16 cellular contexts compared by ENCODE assay signal in genomic region chr21:34602061-34602460, GRCh38.
"Had no signal": no experiment of that assay in that cellular context is flagged by ENCODE, and none has a peak within 500 bp of the region (broad histone marks: within the 10 kb centered on the region; RNA-seq: fewer than 3 reads in every experiment).

No MANE protein-coding gene starts in this region.

- H3K9me3 Mint-ChIP-seq: activated CD4-positive, alpha-beta T cell treated with anti-CD3 and anti-CD28 coated beads, Interleukin-2, amount 10 ng/mL, durations not matched to agents 7 days and 5 days; activated naive CD4-positive, alpha-beta T cell treated with anti-CD3 and anti-CD28 coated beads, Interleukin-2, amount 50 U/mL, for 24 hours; nephron; stimulated activated effector memory CD8-positive, alpha-beta T cell treated with anti-CD3 and anti-CD28 coated beads, Interleukin-12 subunit alpha, Interleukin-12 subunit beta, amount 100 ng/mL, for 72 hours; T-helper 1 cell treated with Interleukin-12 subunit alpha and Interleukin-12 subunit beta and Interleukin-4 antibody, amounts not matched to agents 30 μg/mL and 1 μg/mL, for 36 hours had no signal

- H3K27ac ChIP-seq: left lung, parathyroid adenoma, stomach had no signal

- H3K4me3 ChIP-seq: left lung, smooth muscle cell, stomach had no signal

- H3K27me3 Mint-ChIP-seq: activated CD4-positive, alpha-beta T cell treated with anti-CD3 and anti-CD28 coated beads, Interleukin-2, amount 10 ng/mL, durations not matched to agents 7 days and 5 days; activated naive CD4-positive, alpha-beta T cell treated with anti-CD3 and anti-CD28 coated beads, Interleukin-2, amount 50 U/mL, for 24 hours had no signal

- H3K9me3 ChIP-seq: left lung, stomach had no signal

- H3K27me3 ChIP-seq: left lung, stomach had no signal

- DNase-seq: activated CD4-positive, alpha-beta T cell treated with anti-CD3 and anti-CD28 coated beads, Interleukin-2, amount 10 ng/mL, durations not matched to agents 7 days and 5 days; activated gamma-delta T cell; foreskin melanocyte; glutamatergic neuron; left lung; midbrain; stimulated activated CD4-positive, alpha-beta T cell treated with anti-CD3 and anti-CD28 coated beads, Interleukin-4, amount 100 ng/mL, for 24 hours; stomach had no signal

- ATAC-seq: activated CD4-positive, CD25-positive, alpha-beta regulatory T cell treated with anti-CD3 and anti-CD28 coated beads, Interleukin-2, amount 50 U/mL, for 24 hours; left lung; sciatic nerve; stimulated activated effector memory CD8-positive, alpha-beta T cell treated with anti-CD3 and anti-CD28 coated beads, Interleukin-12 subunit alpha, Interleukin-12 subunit beta, amount 100 ng/mL, for 72 hours had no signal

- H3K36me3 ChIP-seq: left lung, stomach had no signal

- H3K36me3 Mint-ChIP-seq: stimulated activated effector memory CD8-positive, alpha-beta T cell treated with anti-CD3 and anti-CD28 coated beads, Interleukin-12 subunit alpha, Interleukin-12 subunit beta, amount 100 ng/mL, for 72 hours had no signal

- H3K4me1 Mint-ChIP-seq: activated CD4-positive, alpha-beta T cell treated with anti-CD3 and anti-CD28 coated beads, Interleukin-2, amount 10 ng/mL, durations not matched to agents 7 days and 5 days; stimulated activated effector memory CD8-positive, alpha-beta T cell treated with anti-CD3 and anti-CD28 coated beads, Interleukin-12 subunit alpha, Interleukin-12 subunit beta, amount 100 ng/mL, for 72 hours had no signal

- H3K4me1 ChIP-seq: parathyroid adenoma had no signal

- H3K27ac Mint-ChIP-seq: activated CD4-positive, alpha-beta T cell treated with anti-CD3 and anti-CD28 coated beads, Interleukin-2, amount 10 ng/mL, durations not matched to agents 7 days and 5 days; activated naive CD4-positive, alpha-beta T cell treated with anti-CD3 and anti-CD28 coated beads, Interleukin-2, amount 50 U/mL, for 24 hours; nephron; stimulated activated effector memory CD8-positive, alpha-beta T cell treated with anti-CD3 and anti-CD28 coated beads, Interleukin-12 subunit alpha, Interleukin-12 subunit beta, amount 100 ng/mL, for 72 hours; T-helper 1 cell treated with Interleukin-12 subunit alpha and Interleukin-12 subunit beta and Interleukin-4 antibody, amounts not matched to agents 30 μg/mL and 1 μg/mL, for 36 hours had no signal

- H3K4me3 Mint-ChIP-seq: activated CD4-positive, alpha-beta T cell treated with anti-CD3 and anti-CD28 coated beads, Interleukin-2, amount 10 ng/mL, durations not matched to agents 7 days and 5 days; activated naive CD4-positive, alpha-beta T cell treated with anti-CD3 and anti-CD28 coated beads, Interleukin-2, amount 50 U/mL, for 24 hours; nephron; stimulated activated effector memory CD8-positive, alpha-beta T cell treated with anti-CD3 and anti-CD28 coated beads, Interleukin-12 subunit alpha, Interleukin-12 subunit beta, amount 100 ng/mL, for 72 hours; T-helper 1 cell treated with Interleukin-12 subunit alpha and Interleukin-12 subunit beta and Interleukin-4 antibody, amounts not matched to agents 30 μg/mL and 1 μg/mL, for 36 hours had no signal
